In the genomic region with DNA sequence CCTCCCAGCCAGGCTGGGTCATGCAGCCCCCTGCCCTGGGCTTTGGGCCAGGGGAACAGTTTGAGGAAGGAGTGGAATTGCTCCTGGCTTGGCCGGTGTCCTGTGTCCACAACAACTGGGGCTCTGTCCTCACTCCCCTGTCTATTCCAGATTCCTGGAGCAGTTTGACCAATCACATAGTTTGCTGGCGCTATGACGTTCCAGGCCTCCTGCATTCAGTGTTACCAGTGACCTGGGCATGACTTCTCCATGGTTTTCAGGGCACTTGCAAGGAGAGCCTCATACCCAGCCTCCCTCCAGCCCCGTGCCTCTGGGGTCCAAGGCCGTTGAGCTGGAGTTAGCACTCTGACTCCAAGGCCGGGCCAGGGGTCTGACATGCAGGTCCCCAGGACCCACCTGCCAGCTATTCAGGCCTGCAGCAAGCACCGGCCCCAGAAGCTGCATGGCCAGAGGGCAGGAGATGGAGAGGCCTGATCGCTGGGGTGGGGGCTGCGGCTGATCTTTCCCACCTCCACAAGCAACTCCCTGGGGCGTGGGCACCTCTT, we compare ENCODE assay signal across 20 cellular contexts. TPM values are rescaled to one million over a fixed set of nuclear protein-coding genes. Genes with fewer than 3 reads are reported as not detected.
DNase-seq lines count a peak whose midpoint lies in the region; ATAC-seq, FAIRE-seq and TF ChIP-seq lines count a peak whose summit lies in the region.
"Had no signal": no experiment of that assay in that cellular context is flagged by ENCODE, and none has a peak within 500 bp of the region (broad histone marks: within the 10 kb centered on the region; RNA-seq: fewer than 3 reads in every experiment).

No MANE protein-coding gene starts in this region.

- H3K27me3 ChIP-seq in mammary epithelial cell (ENCODE audit: insufficient read depth, low read length) (no peaks in the 10 kb centered on the region), osteoblast (ENCODE audit: insufficient read depth, low read length) (no peaks in the 10 kb centered on the region)
- H3K27me3 ChIP-seq: BLaER1 had no signal

- CTCF ChIA-PET in mammary epithelial cell (lab: Charles Lee; ENCODE audit: low non-redundant PET), result interaction anchor here (0.6 kb wide), 1 partner anchor 35 kb away, joined by 3 read pairs; a partner anchor contains a TSS
- CTCF ChIA-PET in RWPE1 (lab: Yijun Ruan, JAX), result no interaction called here

- H3K9ac ChIP-seq in mammary epithelial cell (ENCODE audit: insufficient read depth, low read length), result no peak overlapping the region
- H3K9ac ChIP-seq: BLaER1 had no signal

- H3K27ac ChIP-seq in mammary epithelial cell (ENCODE audit: insufficient read depth, low read depth, low read length) (no peak overlapping the region), RWPE1 (peak overlapping the region; percentile 39), osteoblast (ENCODE audit: low read depth, low read length) (no peak overlapping the region)
- H3K27ac ChIP-seq: 22Rv1, A549, BLaER1 had no signal

- H3K36me3 Mint-ChIP-seq in central memory CD8-positive, alpha-beta T cell (ENCODE audit: insufficient read depth), result peaks cover 1% of the 10 kb centered on the region
- H3K36me3 Mint-ChIP-seq in activated T-cell treated with anti-CD3 and anti-CD28 coated beads, Interleukin-2, amount 50 U/mL, for 72 hours (ENCODE audit: insufficient read depth in 2 of 2), result no peaks in the 10 kb centered on the region
- H3K36me3 Mint-ChIP-seq: CD14-positive monocyte; CD4-positive, alpha-beta memory T cell had no signal

- no peaks in the 10 kb centered on the region for H4K20me1 ChIP-seq in mammary epithelial cell (ENCODE audit: insufficient read depth, low read length)
- H4K20me1 ChIP-seq in osteoblast (ENCODE audit: insufficient read depth, low read length), result peaks cover 5% of the 10 kb centered on the region
- H4K20me1 ChIP-seq: BLaER1 had no signal

- H3K27me3 Mint-ChIP-seq in central memory CD8-positive, alpha-beta T cell, result peaks cover 30% of the 10 kb centered on the region
- no peaks in the 10 kb centered on the region for H3K27me3 Mint-ChIP-seq in activated T-cell treated with anti-CD3 and anti-CD28 coated beads, Interleukin-2, amount 50 U/mL, for 72 hours (ENCODE audit: low read depth)

- no peak for FAIRE-seq in D721Med (lab: Jason Lieb, UNC)
- FAIRE-seq: A549, GM12891, GM19239, H54 had no signal

- WGBS in mammary epithelial cell (ENCODE audit: low coverage, missing lambda C conversion rate), result 78% methylated on average over 9 of the region's 10 CpGs

- TF ChIP-seq CTCF in mammary epithelial cell (conservative IDR thresholded peaks at IDR 0.05 in 1 of 2, IDR thresholded peaks at IDR 0.05 in 1 of 2; ENCODE audit: extremely low read depth in 1 of 2, insufficient read depth in 1 of 2, low read depth in 1 of 2, low read length in 2 of 2) (no peak), RWPE1 (conservative IDR thresholded peaks at IDR 0.05; ENCODE audit: low read depth) (no peak), osteoblast (IDR thresholded peaks at IDR 0.05; ENCODE audit: extremely low read depth, low read depth, low read length) (no peak), D721Med (IDR thresholded peaks at IDR 0.05; ENCODE audit: insufficient read depth, missing control alignments) (no peak)

- ATAC-seq in central memory CD8-positive, alpha-beta T cell (replicated peaks; ENCODE audit: extremely low read depth, poor library complexity, severe bottlenecking), result no peak
- no peak for ATAC-seq in activated T-cell treated with anti-CD3 and anti-CD28 coated beads, Interleukin-2, amount 50 U/mL, for 72 hours (replicated peaks in 1 of 2)
- ATAC-seq: A549 had no signal

- H3K9me3 Mint-ChIP-seq in central memory CD8-positive, alpha-beta T cell, result no peaks in the 10 kb centered on the region
- H3K9me3 Mint-ChIP-seq in activated T-cell treated with anti-CD3 and anti-CD28 coated beads, Interleukin-2, amount 50 U/mL, for 72 hours, result no peaks in the 10 kb centered on the region
- H3K9me3 Mint-ChIP-seq: CD4-positive, alpha-beta memory T cell had no signal

- H2AFZ ChIP-seq in mammary epithelial cell (ENCODE audit: low read depth, low read length) (no peak overlapping the region), osteoblast (ENCODE audit: low read length) (no peak overlapping the region)

- H3K4me3 ChIP-seq in mammary epithelial cell (replicated peaks in 1 of 3; ENCODE audit: insufficient read depth in 1 of 3, low read depth in 2 of 3, low read length in 3 of 3), result no peak overlapping the region
- no peak overlapping the region for H3K4me3 ChIP-seq in osteoblast (ENCODE audit: insufficient read depth, low read length)
- H3K4me3 ChIP-seq: A549, BLaER1 had no signal

- H3K79me2 ChIP-seq in mammary epithelial cell (ENCODE audit: insufficient read depth, low read length) (no peaks in the 10 kb centered on the region), osteoblast (ENCODE audit: insufficient read depth, low read length) (no peaks in the 10 kb centered on the region)

- H3K36me3 ChIP-seq in mammary epithelial cell (ENCODE audit: insufficient read depth, low read length), result peaks cover 3% of the 10 kb centered on the region
- H3K36me3 ChIP-seq in osteoblast (ENCODE audit: insufficient read depth, low read length), result peaks cover 84% of the 10 kb centered on the region
- H3K36me3 ChIP-seq: BLaER1 had no signal

- DNase-seq in T47D (ENCODE audit: low read depth in 1 of 2, low spot score in 1 of 2) (peak; percentile 42 to 64), mammary epithelial cell (no peak), RWPE1 (ENCODE audit: low spot score) (no peak), osteoblast (ENCODE audit: insufficient read length, low spot score, missing footprints) (peak; percentile 85), D721Med (ENCODE audit: insufficient read length, low spot score) (no peak)
- DNase-seq in central memory CD8-positive, alpha-beta T cell (ENCODE audit: low spot score in 2 of 2), result no peak
- DNase-seq in stimulated activated CD4-positive, alpha-beta T cell treated with anti-CD3 and anti-CD28 coated beads, Interleukin-1b, Interleukin-23, amount 100 ng/mL, for 48 hours, result no peak
- no peak for DNase-seq in activated T-cell treated with anti-CD3 and anti-CD28 coated beads, Interleukin-2, amount 50 U/mL, for 72 hours
- DNase-seq: AML-193; CD4-positive, alpha-beta memory T cell; DND-41; EL; HCEC 1CT had no signal

- no TSS peak for BruUV-seq in mammary epithelial cell (replicated peaks; lab: Mats Ljungman, UMichigan)

- peak overlapping the region; percentile 13 for H3K27ac Mint-ChIP-seq in central memory CD8-positive, alpha-beta T cell (ENCODE audit: low read depth)
- H3K27ac Mint-ChIP-seq in activated T-cell treated with anti-CD3 and anti-CD28 coated beads, Interleukin-2, amount 50 U/mL, for 72 hours, result no peak overlapping the region
- H3K27ac Mint-ChIP-seq: CD4-positive, alpha-beta memory T cell had no signal

- H3K4me1 Mint-ChIP-seq in central memory CD8-positive, alpha-beta T cell, result peaks cover 5% of the 10 kb centered on the region
- no peaks in the 10 kb centered on the region for H3K4me1 Mint-ChIP-seq in activated T-cell treated with anti-CD3 and anti-CD28 coated beads, Interleukin-2, amount 50 U/mL, for 72 hours (ENCODE audit: low read depth)

- no peak overlapping the region for H3K4me2 ChIP-seq in mammary epithelial cell (ENCODE audit: insufficient read depth, low read depth, low read length)
- no peak overlapping the region for H3K4me2 ChIP-seq in osteoblast (ENCODE audit: insufficient read depth, low read length)
- H3K4me2 ChIP-seq: A549 had no signal

- H3K4me3 Mint-ChIP-seq in central memory CD8-positive, alpha-beta T cell, result no peak overlapping the region
- H3K4me3 Mint-ChIP-seq in activated T-cell treated with anti-CD3 and anti-CD28 coated beads, Interleukin-2, amount 50 U/mL, for 72 hours, result no peak overlapping the region
- H3K4me3 Mint-ChIP-seq: CD14-positive monocyte; CD4-positive, alpha-beta memory T cell had no signal

- intact Hi-C loops in mammary epithelial cell (cut with micrococcal nuclease), result no loop called here

- H3K9me3 ChIP-seq in mammary epithelial cell (replicated peaks; ENCODE audit: insufficient read depth, low read length) (no peaks in the 10 kb centered on the region), osteoblast (ENCODE audit: low read depth, low read length) (no peaks in the 10 kb centered on the region)
- H3K9me3 ChIP-seq: A549, BLaER1 had no signal

- POLR2A ChIA-PET in RWPE1 (lab: Yijun Ruan, JAX; ENCODE audit: low non-redundant PET), result interaction anchor here (0.6 kb wide), 1 partner anchor 472 kb away, joined by 5 read pairs; no protein-coding TSS in a partner anchor

- H3K4me1 ChIP-seq in mammary epithelial cell (ENCODE audit: insufficient read depth, low read length) (peaks cover 34% of the 10 kb centered on the region), osteoblast (ENCODE audit: insufficient read depth, low read length) (peaks cover 16% of the 10 kb centered on the region)

- dilution Hi-C loops in mammary epithelial cell (cut with HindIII; ENCODE audit: low sequenced_read_pairs), result no loop called here

- in situ Hi-C loops in T47D (cut with HindIII; ENCODE audit: low pct_unique_long_range_greater_than_20kb, low sequenced_read_pairs) (no loop called here), mammary epithelial cell (cut with MboI; ENCODE audit: low sequenced_read_pairs in 2 of 2) (no loop called here)

RNA-seq across cellular contexts. Expression of a gene that starts 34.2 kb away (rescaled TPM):
- 10 to 100 TPM in 1 of 2 donors, 1 to 10 TPM in 1; 6.7 to 18.2 TPM for total RNA-seq in mammary epithelial cell
- polyA plus RNA-seq in mammary epithelial cell, result 20.5 TPM
- polyA minus RNA-seq in mammary epithelial cell, result not detected
- total RNA-seq in osteoblast, result 8.7 and 18.6 TPM in 2 replicates
- 10 to 100 TPM; 29.9 to 34.2 TPM for total RNA-seq in activated T-cell treated with anti-CD3 and anti-CD28 coated beads, Interleukin-2, amount 50 U/mL, for 72 hours

RNA-seq across cellular contexts. Expression of a gene that starts 34.7 kb away (rescaled TPM):
- total RNA-seq in mammary epithelial cell (100 to 1,000 TPM; 248 to 347 TPM), osteoblast (266 and 291 TPM in 2 replicates)
- 466 TPM for polyA plus RNA-seq in mammary epithelial cell
- polyA minus RNA-seq in mammary epithelial cell, result 327 TPM
- 10 to 100 TPM; 27.1 to 35.4 TPM for total RNA-seq in activated T-cell treated with anti-CD3 and anti-CD28 coated beads, Interleukin-2, amount 50 U/mL, for 72 hours

Comparison
In these comparisons a context has a peak if more than half of its experiments do, and no peak if none do; other contexts are left out.
1. DNase-seq: peak in T47D (2 of 2) and osteoblast (single experiment); none in mammary epithelial cell (single experiment), RWPE1 (single experiment), central memory CD8-positive, alpha-beta T cell (0 of 2), stimulated activated CD4-positive, alpha-beta T cell treated with anti-CD3 and anti-CD28 coated beads, Interleukin-1b, Interleukin-23, amount 100 ng/mL, for 48 hours (single experiment), activated T-cell treated with anti-CD3 and anti-CD28 coated beads, Interleukin-2, amount 50 U/mL, for 72 hours (0 of 2) and D721Med (single experiment).